2 cellular contexts compared by ENCODE assay signal in genomic region chr6:11042025-11042749, GRCh38.
TF ChIP-seq lines count a peak whose summit lies in the region.

No MANE protein-coding gene starts in this region.

TF ChIP-seq in IMR-90, 13 proteins besides CTCF, POLR2A, EP300 and RAD21:
- no peak for TF ChIP-seq MAZ (IDR thresholded peaks at IDR 0.05; ENCODE audit: borderline replicate concordance, low read depth, low read length)
- TF ChIP-seq USF2 (IDR thresholded peaks at IDR 0.05; ENCODE audit: low read depth, low read length): no peak
- no peak for TF ChIP-seq CHD1 (IDR thresholded peaks at IDR 0.05; ENCODE audit: low read depth, low read length)
- no peak for TF ChIP-seq MXI1 (IDR thresholded peaks at IDR 0.05; ENCODE audit: borderline replicate concordance, low read depth, low read length)
- no peak for TF ChIP-seq FOS (IDR thresholded peaks at IDR 0.05; ENCODE audit: low read depth, low read length)
- no peak for TF ChIP-seq RCOR1 (IDR thresholded peaks at IDR 0.05; ENCODE audit: insufficient replicate concordance, low read length)
- TF ChIP-seq RFX5 (IDR thresholded peaks at IDR 0.05; ENCODE audit: low read depth, low read length): no peak
- TF ChIP-seq ELK1 (IDR thresholded peaks at IDR 0.05; ENCODE audit: borderline replicate concordance, low read depth, low read length): no peak
- TF ChIP-seq SMC3 (IDR thresholded peaks at IDR 0.05; ENCODE audit: low read depth, low read length): no peak
- TF ChIP-seq MAFK (IDR thresholded peaks at IDR 0.05; ENCODE audit: low read depth, low read length): no peak
- TF ChIP-seq CEBPB (IDR thresholded peaks at IDR 0.05; ENCODE audit: low read depth, low read length): no peak
- TF ChIP-seq NFE2L2 (IDR thresholded peaks at IDR 0.05; ENCODE audit: low read depth, low read length): no peak
- TF ChIP-seq BHLHE40 (IDR thresholded peaks at IDR 0.05; ENCODE audit: low read depth, low read length): no peak

TF ChIP-seq in neural cell, 6 proteins besides CTCF, POLR2A, EP300 and RAD21:
- TF ChIP-seq EZH2 (IDR thresholded peaks at IDR 0.05; ENCODE audit: borderline replicate concordance, insufficient read depth, low read length, poor library complexity, severe bottlenecking) (no peak), MXI1 (conservative IDR thresholded peaks at IDR 0.05; ENCODE audit: poor library complexity, severe bottlenecking) (no peak), TAF1 (IDR thresholded peaks at IDR 0.05; ENCODE audit: low read depth) (no peak), POLR2AphosphoS5 (IDR thresholded peaks at IDR 0.05) (no peak), SMC3 (conservative IDR thresholded peaks at IDR 0.05; ENCODE audit: poor library complexity) (no peak), REST (IDR thresholded peaks at IDR 0.05; ENCODE audit: borderline replicate concordance) (no peak)
